Comparison of ENCODE assay signal across 2 cellular contexts in genomic region chr6:79363441-79363840, GRCh38.
DNase-seq lines count a peak whose midpoint lies in the region; ATAC-seq and TF ChIP-seq lines count a peak whose summit lies in the region.
"Not testable (repeated sequence)": the region's sequence is repeated elsewhere in the genome, so short reads cannot be mapped to it uniquely, and the experiment has no call there.

No MANE protein-coding gene starts in this region.

- not testable (repeated sequence) for H3K36me3 ChIP-seq in HEK293 (ENCODE audit: control insufficient read depth in 2 of 2, insufficient read depth in 1 of 2, low read length in 2 of 2)

- CTCF ChIA-PET in HEK293 (lab: Yijun Ruan, JAX) = not testable (repeated sequence)

- H3K4me1 ChIP-seq in HEK293 (ENCODE audit: control insufficient read depth, insufficient read depth, low read length); foreskin keratinocyte: not testable (repeated sequence)

- not testable (repeated sequence) for DNase-seq in foreskin keratinocyte

- not testable (repeated sequence) for H3K4me3 ChIP-seq in HEK293 (ENCODE audit: low read depth, low read length)

- not testable (repeated sequence) for TF ChIP-seq CTCF in HEK293 (tag by site-specific recombination; IDR thresholded peaks at IDR 0.05); foreskin keratinocyte (conservative IDR thresholded peaks at IDR 0.05)

- ATAC-seq in foreskin keratinocyte = peak; percentile 33

- H3K27ac ChIP-seq in HEK293 (ENCODE audit: extremely low read depth, low read depth, low read length); foreskin keratinocyte: not testable (repeated sequence)

- H3K27me3 ChIP-seq in foreskin keratinocyte = not testable (repeated sequence)

- POLR2A ChIA-PET in HEK293 (lab: Yijun Ruan, JAX) = not testable (repeated sequence)

- not testable (repeated sequence) for H3K9me3 ChIP-seq in HEK293 (ENCODE audit: control insufficient read depth, insufficient read depth, low read depth, low read length)

TF ChIP-seq in HEK293, 187 proteins besides CTCF, POLR2A, EP300 and RAD21:
- peak; percentile 90 for TF ChIP-seq SCRT2 (tag by site-specific recombination; IDR thresholded peaks at IDR 0.05)
- peak; percentile 70; the same call in 1 of the 2 replicates for TF ChIP-seq SCRT1 (tag by site-specific recombination; IDR thresholded peaks at IDR 0.05; ENCODE audit: borderline replicate concordance)
TF ChIP-seq in HEK293: peak in this region for 2; not testable (repeated sequence) for 185.
